In the genomic region with DNA sequence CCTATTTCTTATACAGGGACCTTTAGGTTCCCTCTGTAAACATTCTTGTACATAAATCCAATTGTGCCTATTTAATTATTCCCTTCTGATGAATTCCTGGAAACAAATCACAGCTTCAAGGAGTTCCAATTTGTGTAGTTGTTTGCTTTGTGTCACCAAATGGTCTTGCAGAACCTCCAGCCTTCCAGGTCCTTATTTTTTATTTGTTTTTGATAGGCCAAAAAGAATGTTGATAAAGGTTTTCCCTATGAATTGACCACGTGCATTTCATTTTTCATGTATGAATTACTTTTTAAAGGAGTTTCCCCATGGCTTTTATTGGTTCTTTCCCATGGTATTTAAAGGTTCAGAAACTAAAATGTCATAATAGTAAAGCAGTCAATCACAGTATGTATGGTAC, we compare ENCODE assay signal across 36 cellular contexts.
"Had no signal": no experiment of that assay in that cellular context is flagged by ENCODE, and none has a peak within 500 bp of the region (broad histone marks: within the 10 kb centered on the region; RNA-seq: fewer than 3 reads in every experiment).

No MANE protein-coding gene starts in this region.

- H3K36me3 ChIP-seq: MG63 had no signal

- DNase-seq: Karpas-422, Kasumi-1, MG63, MM.1S, MV-4-11, NCI-H1048, NCI-H1092, NCI-H1092 treated with DMSO at 0.1 percent for 48 hours, NCI-H1105, NCI-H1105 treated with DMSO at 0.1 percent for 48 hours, NCI-H1417, NCI-H1417 treated with DMSO at 0.1 percent for 48 hours, NCI-H1436, NCI-H1436 treated with DMSO at 0.1 percent for 48 hours, NCI-H146, NCI-H1694, NCI-H1694 treated with DMSO at 0.1 percent for 48 hours, NCI-H187, NCI-H187 treated with DMSO at 0.1 percent for 48 hours, NCI-H1930, NCI-H2029, NCI-H2029 treated with DMSO at 0.1 percent for 48 hours, NCI-H2081, NCI-H2081 treated with DMSO at 0.1 percent for 48 hours, NCI-H2107, NCI-H2171, NCI-H2171 treated with DMSO at 0.1 percent for 48 hours, NCI-H2227 treated with DMSO at 0.1 percent for 48 hours, NCI-H226, NCI-H345, NCI-H446, NCI-H446 treated with DMSO at 0.1 percent for 48 hours, NCI-H510A, NCI-H510A treated with DMSO at 0.1 percent for 48 hours, NCI-H524, NCI-H524 treated with DMSO at 0.1 percent for 48 hours had no signal

- H3K27me3 ChIP-seq: MG63 had no signal

- H3K4me3 ChIP-seq: MG63 had no signal

- H3K9me3 ChIP-seq: MG63 had no signal
